ENCODE assay signal across 8 cellular contexts in genomic region chr6:107458687-107459282, GRCh38. TPM values are rescaled to one million over a fixed set of nuclear protein-coding genes. Genes with fewer than 3 reads are reported as not detected.
DNase-seq lines count a peak whose midpoint lies in the region; ATAC-seq and TF ChIP-seq lines count a peak whose summit lies in the region.

No MANE protein-coding gene starts in this region.

- H3K36me3 ChIP-seq in DND-41 (ENCODE audit: insufficient read depth, low read length): no peaks in the 10 kb centered on the region; the same call in 1 of the 2 replicates
- H3K36me3 ChIP-seq in body of pancreas (replicated peaks in 1 of 2; ENCODE audit: insufficient read depth in 1 of 2, low read depth in 2 of 2): no peaks in the 10 kb centered on the region

- H3K27me3 ChIP-seq in DND-41 (ENCODE audit: insufficient read depth, low read length, poor library complexity) (no peaks in the 10 kb centered on the region), body of pancreas (no peaks in the 10 kb centered on the region)

- peak overlapping the region; percentile 71 for H3K9ac ChIP-seq in DND-41 (ENCODE audit: low read depth, low read length)

- peaks cover 49% of the 10 kb centered on the region for H3K79me2 ChIP-seq in DND-41 (ENCODE audit: insufficient read depth, low read length)

- no peak for TF ChIP-seq POLR2A in body of pancreas (IDR thresholded peaks at IDR 0.05)

- H3K27ac ChIP-seq in DND-41 (ENCODE audit: low read length) (peak overlapping the region; percentile 74), body of pancreas (peak overlapping the region; percentile 81 to 96 (median 92))

- peak overlapping the region; percentile 81 for H2AFZ ChIP-seq in DND-41 (ENCODE audit: low read depth, low read length)

- 0 to 1% methylated on average over 13 to 29 of the region's 29 CpGs for WGBS in body of pancreas, 2 donors

- H3K4me2 ChIP-seq in DND-41 (ENCODE audit: insufficient read depth, low read length): peak overlapping the region; percentile 85

- TF ChIP-seq CTCF in DND-41 (IDR thresholded peaks at IDR 0.05; ENCODE audit: borderline replicate concordance, extremely low read depth, low read length, poor library complexity, severe bottlenecking) (no peak), body of pancreas (IDR thresholded peaks at IDR 0.05) (no peak)

- H4K20me1 ChIP-seq in DND-41 (ENCODE audit: insufficient read depth, low read length): no peaks in the 10 kb centered on the region

- H3K4me3 ChIP-seq in DND-41 (ENCODE audit: low read depth in 1 of 2, low read length in 2 of 2) (peak overlapping the region; percentile 45 to 76), body of pancreas (peak overlapping the region; percentile 29 to 84)

- H3K4me1 ChIP-seq in DND-41 (ENCODE audit: insufficient read depth, low read length): peaks cover 34% of the 10 kb centered on the region
- peaks cover 16% of the 10 kb centered on the region for H3K4me1 ChIP-seq in body of pancreas

- peak; percentile 52 for DNase-seq in DND-41
- peak; percentile 43 for DNase-seq in RPMI8226
- peak in 2 of 4 donors; percentile 25 to 32 for DNase-seq in body of pancreas
- peak; percentile 20 for DNase-seq in iris pigment epithelial cell (ENCODE audit: low read depth)
- DNase-seq in stimulated activated CD4-positive, alpha-beta T cell treated with anti-CD3 and anti-CD28 coated beads, Interleukin-2, amount 100 ng/mL, for 24 hours: peak; percentile 25 to 31
- DNase-seq in SIG-M5 (lab: John Stamatoyannopoulos, UW): no peak

- no peaks in the 10 kb centered on the region for H3K9me3 ChIP-seq in DND-41 (ENCODE audit: insufficient read depth, low read length, severe bottlenecking)
- H3K9me3 ChIP-seq in body of pancreas: no peaks in the 10 kb centered on the region

- intact Hi-C loops in body of pancreas (cut with DNase I): no loop called here

- ATAC-seq in DND-41 (ENCODE audit: insufficient read depth, low read depth) (peak; percentile 42), GM19438 (IDR thresholded peaks at IDR 0.05; ENCODE audit: low read depth, unreplicated experiment) (peak; percentile 35), HG03469 (IDR thresholded peaks at IDR 0.05; ENCODE audit: unreplicated experiment) (peak; percentile 13), body of pancreas (peak; percentile 7)

RNA-seq across cellular contexts. Expression of gene PDSS2, which starts 0.6 kb away (rescaled TPM):
- total RNA-seq in body of pancreas: 10 to 100 TPM in 1 of 2 donors, 1 to 10 TPM in 1; 6.2 to 10.9 TPM

RNA-seq across cellular contexts. Expression of gene SOBP, which starts 31.1 kb away (rescaled TPM):
- 1 to 10 TPM in 1 of 2 donors, under 1 TPM in 1; 0.66 to 3.1 TPM for total RNA-seq in body of pancreas
